Comparison of ENCODE assay signal across 18 cellular contexts in genomic region chr9:132995121-132995420, GRCh38. TPM values are rescaled to one million over a fixed set of nuclear protein-coding genes. Genes with fewer than 3 reads are reported as not detected.
DNase-seq lines count a peak whose midpoint lies in the region; ATAC-seq and TF ChIP-seq lines count a peak whose summit lies in the region.
"Had no signal": no experiment of that assay in that cellular context is flagged by ENCODE, and none has a peak within 500 bp of the region (broad histone marks: within the 10 kb centered on the region; RNA-seq: fewer than 3 reads in every experiment).

No MANE protein-coding gene starts in this region.

- H3K27me3 ChIP-seq in mammary epithelial cell (ENCODE audit: insufficient read depth, low read length) (no peaks in the 10 kb centered on the region), PC-3 (ENCODE audit: low read length) (no peaks in the 10 kb centered on the region), trophoblast cell (ENCODE audit: insufficient read depth, low read length) (no peaks in the 10 kb centered on the region)

- H2AK5ac ChIP-seq in trophoblast cell (ENCODE audit: low read length), result no peak overlapping the region

- no peaks in the 10 kb centered on the region for H3K79me1 ChIP-seq in trophoblast cell (ENCODE audit: low read length)

- H3K36me3 Mint-ChIP-seq in MCF 10A (ENCODE audit: insufficient read depth, unreplicated experiment), result no peaks in the 10 kb centered on the region
- H3K36me3 Mint-ChIP-seq: CD14-positive monocyte had no signal

- H3K36me3 ChIP-seq in mammary epithelial cell (ENCODE audit: insufficient read depth, low read length) (no peaks in the 10 kb centered on the region), PC-3 (ENCODE audit: low read depth, low read length) (no peaks in the 10 kb centered on the region), trophoblast cell (ENCODE audit: control insufficient read depth in 1 of 2, insufficient read depth in 2 of 2, low read length in 2 of 2) (no peaks in the 10 kb centered on the region)
- H3K36me3 ChIP-seq: HAP-1 had no signal

- BruUV-seq in mammary epithelial cell (replicated peaks; lab: Mats Ljungman, UMichigan), result no TSS peak
- no TSS peak for BruUV-seq in MCF 10A (replicated peaks; lab: Mats Ljungman, UMichigan)
- no TSS peak for BruUV-seq in PC-3 (replicated peaks; lab: Mats Ljungman, UMichigan)

- H2AFZ ChIP-seq in mammary epithelial cell (ENCODE audit: low read depth, low read length) (no peak overlapping the region), PC-3 (ENCODE audit: low read length) (no peak overlapping the region), trophoblast cell (ENCODE audit: insufficient read depth, low read length, poor library complexity) (no peak overlapping the region)

- H3K4me1 Mint-ChIP-seq in MCF 10A (ENCODE audit: insufficient read depth, unreplicated experiment), result peaks cover 6% of the 10 kb centered on the region

- no peak overlapping the region for H2BK12ac ChIP-seq in trophoblast cell (ENCODE audit: low read length)

- H2BK5ac ChIP-seq in trophoblast cell (ENCODE audit: low read depth, low read length, poor library complexity), result no peak overlapping the region

- no peaks in the 10 kb centered on the region for H3K9me3 ChIP-seq in mammary epithelial cell (replicated peaks; ENCODE audit: insufficient read depth, low read length)
- H3K9me3 ChIP-seq in PC-3 (ENCODE audit: low read length), result no peaks in the 10 kb centered on the region
- H3K9me3 ChIP-seq in trophoblast cell (ENCODE audit: insufficient read depth, low read depth, low read length), result peaks cover 2% of the 10 kb centered on the region
- H3K9me3 ChIP-seq: HAP-1 had no signal

- H3K9me2 ChIP-seq in PC-3 (replicated peaks; ENCODE audit: low read length), result no peaks in the 10 kb centered on the region

- no peak overlapping the region for H2BK120ac ChIP-seq in trophoblast cell (ENCODE audit: insufficient read depth, low read length, poor library complexity)

- 93% methylated on average over 6 of the region's 6 CpGs for WGBS in mammary epithelial cell (ENCODE audit: low coverage, missing lambda C conversion rate)
- no CpG with 5 or more reads among the region's 6 CpGs for WGBS in trophoblast cell (ENCODE audit: extremely low coverage, insufficient coverage, insufficient read length)

- H4K20me1 ChIP-seq in mammary epithelial cell (ENCODE audit: insufficient read depth, low read length), result no peaks in the 10 kb centered on the region
- H4K20me1 ChIP-seq in PC-3 (ENCODE audit: low read length), result no peaks in the 10 kb centered on the region

- no peak overlapping the region for H3K4ac ChIP-seq in trophoblast cell (ENCODE audit: low read depth, low read length)

- no peak overlapping the region for H3K18ac ChIP-seq in trophoblast cell (ENCODE audit: low read length)

- dilution Hi-C loops in mammary epithelial cell (cut with HindIII; ENCODE audit: low sequenced_read_pairs), result no loop called here

- ATAC-seq in PC-3, result no peak

- no peak overlapping the region for H4K8ac ChIP-seq in trophoblast cell (ENCODE audit: low read depth, low read length)

- no peak overlapping the region for H3K27ac ChIP-seq in mammary epithelial cell (ENCODE audit: insufficient read depth, low read depth, low read length)
- H3K27ac ChIP-seq in PC-3 (ENCODE audit: low read length), result no peak overlapping the region
- peak overlapping the region; percentile 25 for H3K27ac ChIP-seq in epithelial cell of prostate
- H3K27ac ChIP-seq in trophoblast cell (ENCODE audit: low read depth, low read length), result no peak overlapping the region

- no peaks in the 10 kb centered on the region for H3K79me2 ChIP-seq in mammary epithelial cell (ENCODE audit: insufficient read depth, low read length)
- H3K79me2 ChIP-seq in PC-3 (ENCODE audit: low read length), result no peaks in the 10 kb centered on the region
- no peaks in the 10 kb centered on the region for H3K79me2 ChIP-seq in trophoblast cell (ENCODE audit: control insufficient read depth, insufficient read depth, low read length, poor library complexity)

- in situ Hi-C loops in mammary epithelial cell (cut with MboI; ENCODE audit: low sequenced_read_pairs in 2 of 2) (no loop called here), ACHN (cut with HindIII; ENCODE audit: low pct_ligation_motif_present, low pct_unique_long_range_greater_than_20kb, low sequenced_read_pairs) (no loop called here)

- no peaks in the 10 kb centered on the region for H3F3A ChIP-seq in PC-3 (ENCODE audit: low read length, unreplicated experiment)

- no peak overlapping the region for H3K23ac ChIP-seq in trophoblast cell (ENCODE audit: low read length)

- POLR2A ChIA-PET in MCF 10A (lab: Yijun Ruan, JAX), result no interaction called here
- POLR2A ChIA-PET in PC-3 (lab: Charles Lee; ENCODE audit: unreplicated experiment), result no interaction called here

- no peaks in the 10 kb centered on the region for H3K9me3 Mint-ChIP-seq in MCF 10A (ENCODE audit: unreplicated experiment)

- no peak overlapping the region for H4K91ac ChIP-seq in trophoblast cell (ENCODE audit: low read depth, low read length)

- CTCF ChIA-PET in mammary epithelial cell (lab: Charles Lee; ENCODE audit: low non-redundant PET), result no interaction called here
- CTCF ChIA-PET in MCF 10A (lab: Yijun Ruan, JAX), result interaction anchor here (0.6 to 2.8 kb wide), 4 partner anchors 23 to 731 kb away, joined by 3 to 10 read pairs (median 6); no protein-coding TSS in a partner anchor
- CTCF ChIA-PET in PC-3 (lab: Charles Lee), result no interaction called here

- no peak overlapping the region for H4K12ac ChIP-seq in trophoblast cell (ENCODE audit: low read depth, low read length)

- H3K4me3 ChIP-seq in mammary epithelial cell (replicated peaks in 1 of 3; ENCODE audit: insufficient read depth in 1 of 3, low read depth in 2 of 3, low read length in 3 of 3), result no peak overlapping the region
- no peak overlapping the region for H3K4me3 ChIP-seq in PC-3 (ENCODE audit: low read length)
- H3K4me3 ChIP-seq in trophoblast cell (ENCODE audit: low read depth, low read length), result peak overlapping the region; percentile 42
- H3K4me3 ChIP-seq: HAP-1 had no signal

- intact Hi-C loops in mammary epithelial cell (cut with micrococcal nuclease), result no loop called here
- intact Hi-C loops in MCF 10A (cut with micrococcal nuclease), result no loop called here
- intact Hi-C loops in PC-3 (cut with micrococcal nuclease), result no loop called here
- intact Hi-C loops in posterior vena cava (cut with DNase I), result no loop called here

- TF ChIP-seq CTCF in mammary epithelial cell (conservative IDR thresholded peaks at IDR 0.05 in 1 of 2, IDR thresholded peaks at IDR 0.05 in 1 of 2; ENCODE audit: extremely low read depth in 1 of 2, insufficient read depth in 1 of 2, low read depth in 1 of 2, low read length in 2 of 2) (no peak), MCF 10A (IDR thresholded peaks at IDR 0.05; ENCODE audit: unreplicated experiment) (no peak), PC-3 (conservative IDR thresholded peaks at IDR 0.05; ENCODE audit: low read depth, low read length) (no peak)

- H3K9ac ChIP-seq in mammary epithelial cell (ENCODE audit: insufficient read depth, low read length) (no peak overlapping the region), PC-3 (ENCODE audit: low read length) (no peak overlapping the region), trophoblast cell (ENCODE audit: low read length) (no peak overlapping the region)

- no peak overlapping the region for H3K27ac Mint-ChIP-seq in MCF 10A (ENCODE audit: low read depth, unreplicated experiment)
- H3K27ac Mint-ChIP-seq: CD14-positive monocyte had no signal

- H3K4me2 ChIP-seq in mammary epithelial cell (ENCODE audit: insufficient read depth, low read depth, low read length) (peak overlapping the region; percentile 69), PC-3 (ENCODE audit: low read length) (peak overlapping the region; percentile 80; the same call in 1 of the 2 replicates), trophoblast cell (ENCODE audit: low read length) (no peak overlapping the region)

- DNase-seq in mammary epithelial cell (no peak), MCF 10A (ENCODE audit: unreplicated experiment) (no peak), PC-3 (no peak), epithelial cell of prostate (ENCODE audit: low read depth, low spot score) (no peak), trophoblast cell (no peak), posterior vena cava (ENCODE audit: low spot score) (no peak), ACHN (no peak)
- no peak for DNase-seq in activated CD4-positive, alpha-beta T cell treated with anti-CD3 and anti-CD28 coated beads for 48 hours
- DNase-seq: 8988T, AML-193, NCI-H1694, NCI-H2081, NCI-H2171, NCI-H345, NCI-H524, Right ventricle myocardium superior had no signal

- peaks cover 21% of the 10 kb centered on the region for H3K27me3 Mint-ChIP-seq in MCF 10A (ENCODE audit: insufficient read depth, unreplicated experiment)

- peaks cover 15% of the 10 kb centered on the region for H3K4me1 ChIP-seq in mammary epithelial cell (ENCODE audit: insufficient read depth, low read length)
- peaks cover 10% of the 10 kb centered on the region for H3K4me1 ChIP-seq in PC-3 (ENCODE audit: insufficient read depth, low read length)
- H3K4me1 ChIP-seq in trophoblast cell (ENCODE audit: control insufficient read depth in 1 of 2, insufficient read depth in 2 of 2, low read length in 2 of 2), result peaks cover 0 to 9% of the 10 kb centered on the region in 2 experiments
- H3K4me1 ChIP-seq: HAP-1 had no signal

- no peak overlapping the region for H3K14ac ChIP-seq in trophoblast cell (ENCODE audit: low read length)

- no peak overlapping the region for H3K4me3 Mint-ChIP-seq in MCF 10A (ENCODE audit: unreplicated experiment)

RNA-seq across cellular contexts. Expression of gene GFI1B, which starts 16.6 kb away (rescaled TPM):
- total RNA-seq in mammary epithelial cell (not detected), MCF 10A (2022) (not detected in 2 replicates), PC-3 (2014; rRNA removed) (not detected in 2 replicates), posterior vena cava (not detected)
- not detected for polyA plus RNA-seq in mammary epithelial cell
- 0.47 TPM for polyA minus RNA-seq in mammary epithelial cell
- polyA plus RNA-seq in trophoblast cell (2013), result 0.07 and 0.37 TPM in 2 replicates
- total RNA-seq: Right ventricle myocardium superior had no signal

RNA-seq across cellular contexts. Expression of gene GTF3C5, which starts 35.7 kb away (rescaled TPM):
- total RNA-seq in mammary epithelial cell (10 to 100 TPM; 28.5 to 54.2 TPM), MCF 10A (2022) (53.9 and 55.4 TPM in 2 replicates), PC-3 (2014; rRNA removed) (78.5 and 98.3 TPM in 2 replicates), posterior vena cava (10 to 100 TPM; 25.9 to 27.9 TPM)
- 54.9 TPM for polyA plus RNA-seq in mammary epithelial cell
- polyA minus RNA-seq in mammary epithelial cell, result 139 TPM
- polyA plus RNA-seq in trophoblast cell (2013), result 48.5 and 48.9 TPM in 2 replicates

RNA-seq across cellular contexts. Expression of gene TSC1, which starts 50.7 kb away (rescaled TPM):
- total RNA-seq in mammary epithelial cell, result 10 to 100 TPM; 33.5 to 50.5 TPM
- 22.3 TPM for polyA plus RNA-seq in mammary epithelial cell
- polyA minus RNA-seq in mammary epithelial cell, result 47.3 TPM
- 36.6 and 48.5 TPM in 2 replicates for total RNA-seq in MCF 10A (2022)
- total RNA-seq in PC-3 (2014; rRNA removed), result 15.6 and 19.3 TPM in 2 replicates
- 31.8 and 32.6 TPM in 2 replicates for polyA plus RNA-seq in trophoblast cell (2013)
- total RNA-seq in posterior vena cava, result 10 to 100 TPM; 32.5 to 33.5 TPM
